9 cellular contexts compared by ENCODE assay signal in genomic region chr7:100016209-100016901, GRCh38. TPM values are rescaled to one million over a fixed set of nuclear protein-coding genes. Genes with fewer than 3 reads are reported as not detected.
A peak's percentile ranks its signal among the peaks of the same experiment; 100 is the strongest.
DNase-seq lines count a peak whose midpoint lies in the region; ATAC-seq, FAIRE-seq and TF ChIP-seq lines count a peak whose summit lies in the region.
"Had no signal": no experiment of that assay in that cellular context is flagged by ENCODE, and none has a peak within 500 bp of the region (broad histone marks: within the 10 kb centered on the region; RNA-seq: fewer than 3 reads in every experiment).

No MANE protein-coding gene starts in this region.

- peak overlapping the region; percentile 93 to 98 (median 97) for H3K27ac Mint-ChIP-seq in immature natural killer cell

- intact Hi-C loops in heart left ventricle (cut with DNase I) = no loop called here
- intact Hi-C loops in Right ventricle myocardium inferior (cut with DNase I) = no loop called here
- intact Hi-C loops in ascending aorta (cut with DNase I) = no loop called here

- peaks cover 0 to 41% (median 22%) of the 10 kb centered on the region in 12 donors for H3K4me1 ChIP-seq in heart left ventricle
- peaks cover 0 to 16% of the 10 kb centered on the region in 2 donors for H3K4me1 ChIP-seq in ascending aorta
- H3K4me1 ChIP-seq in small intestine (ENCODE audit: control insufficient read depth in 2 of 2, insufficient read depth in 1 of 2, low read depth in 1 of 2, low read length in 1 of 2) = peaks cover 0 to 5% of the 10 kb centered on the region in 2 donors

- no peak for FAIRE-seq in small intestine (lab: Jason Lieb, UNC)

- H3K36me3 ChIP-seq in heart left ventricle (peaks cover 0 to 10% (median 0%) of the 10 kb centered on the region in 9 donors), ascending aorta (no peaks in the 10 kb centered on the region), small intestine (ENCODE audit: control insufficient read depth in 2 of 2, insufficient read depth in 2 of 2, low read length in 2 of 2) (no peaks in the 10 kb centered on the region)

- peaks cover 4 to 9% (median 7%) of the 10 kb centered on the region in 3 donors for H3K27me3 Mint-ChIP-seq in immature natural killer cell (ENCODE audit: low read depth in 3 of 3)

- H3K9me3 ChIP-seq in heart left ventricle (no peaks in the 10 kb centered on the region), ascending aorta (no peaks in the 10 kb centered on the region), small intestine (ENCODE audit: control insufficient read depth, low read depth) (no peaks in the 10 kb centered on the region)

- peak overlapping the region; percentile 89 to 97 (median 93) for H3K4me3 Mint-ChIP-seq in immature natural killer cell

- no peaks in the 10 kb centered on the region for H3K9me3 Mint-ChIP-seq in immature natural killer cell

- peaks cover 0 to 3% (median 0%) of the 10 kb centered on the region in 3 donors for H3K36me3 Mint-ChIP-seq in immature natural killer cell

- H3K27ac ChIP-seq in heart left ventricle = peak overlapping the region in 11 of 12 donors; percentile 95 to 100 (median 98)
- H3K27ac ChIP-seq in ascending aorta = peak overlapping the region; percentile 97 to 98
- H3K27ac ChIP-seq in small intestine (ENCODE audit: low read depth in 1 of 2, low read length in 1 of 2) = peak overlapping the region; percentile 85 to 96

- peak overlapping the region; percentile 86 to 100 (median 99) for H3K4me3 ChIP-seq in heart left ventricle
- H3K4me3 ChIP-seq in ascending aorta = peak overlapping the region; percentile 94 to 96
- peak overlapping the region; percentile 70 to 97 for H3K4me3 ChIP-seq in small intestine (ENCODE audit: low read depth in 1 of 2, low read length in 2 of 2)

- no peak for DNase-seq in heart left ventricle
- no peak for DNase-seq in Right ventricle myocardium inferior (ENCODE audit: missing footprints)
- DNase-seq in ascending aorta (ENCODE audit: low spot score in 2 of 2) = no peak
- DNase-seq in immature natural killer cell = no peak
- DNase-seq in small intestine = peak; percentile 46
- DNase-seq in NCI-H1436 treated with DMSO at 0.1 percent for 48 hours (lab: John Stamatoyannopoulos, UW) = no peak

- TF ChIP-seq CTCF in heart left ventricle (IDR thresholded peaks at IDR 0.05) (no peak), ascending aorta (IDR thresholded peaks at IDR 0.05) (no peak)

- H3K4me1 Mint-ChIP-seq in immature natural killer cell = peaks cover 36 to 41% of the 10 kb centered on the region in 2 donors

- H3K27me3 ChIP-seq in heart left ventricle (no peaks in the 10 kb centered on the region), ascending aorta (no peaks in the 10 kb centered on the region), small intestine (ENCODE audit: control insufficient read depth in 2 of 2, insufficient read depth in 2 of 2, low read length in 2 of 2) (no peaks in the 10 kb centered on the region)

- TF ChIP-seq POLR2A in heart left ventricle (IDR thresholded peaks at IDR 0.05) = no peak

- 20 to 26% (median 22%) methylated on average over 12 of the region's 12 CpGs for WGBS in heart left ventricle, 4 donors
- WGBS in small intestine, 3 donors = 5 to 21% (median 15%) methylated on average over 12 of the region's 12 CpGs

- peak in 2 of 4 donors; percentile 21 to 23 for ATAC-seq in heart left ventricle
- no peak for ATAC-seq in Right ventricle myocardium inferior
- ATAC-seq in HG03196 (IDR thresholded peaks at IDR 0.05; ENCODE audit: unreplicated experiment) = no peak
- ATAC-seq in GM19324 (IDR thresholded peaks at IDR 0.05; ENCODE audit: low FRiP score, unreplicated experiment) = no peak

RNA-seq across cellular contexts. Expression of gene ZKSCAN1, which starts 1.0 kb away (rescaled TPM):
- total RNA-seq in heart left ventricle (10 to 100 TPM; 19.4 to 65.5 (median 40.8) TPM), Right ventricle myocardium inferior (36.1 TPM), ascending aorta (19.9 TPM)
- polyA plus RNA-seq in heart left ventricle (1 to 10 TPM; 8.5 to 9.4 TPM), immature natural killer cell (10 to 100 TPM; 14.4 to 48.9 (median 18.7) TPM), small intestine (10 to 100 TPM; 10.8 to 22.8 (median 15.4) TPM)

RNA-seq across cellular contexts. Expression of gene ZSCAN21, which starts 33.2 kb away (rescaled TPM):
- 10 to 100 TPM in 2 of 9 donors, 1 to 10 TPM in 7; 6.2 to 12.1 (median 7.2) TPM for total RNA-seq in heart left ventricle
- polyA plus RNA-seq in heart left ventricle = 1 to 10 TPM; 4.4 to 7.2 TPM
- total RNA-seq in Right ventricle myocardium inferior = 9.4 TPM
- 58.5 TPM for total RNA-seq in ascending aorta
- 1 to 10 TPM; 2.3 to 9.8 (median 4.0) TPM for polyA plus RNA-seq in immature natural killer cell
- polyA plus RNA-seq in small intestine = 1 to 10 TPM; 4.0 to 7.0 (median 6.0) TPM

RNA-seq across cellular contexts. Expression of gene AZGP1, which starts 40.5 kb away (rescaled TPM):
- total RNA-seq in heart left ventricle = 100 to 1,000 TPM in 4 of 9 donors, 10 to 100 TPM in 5; 31.8 to 214 (median 95.4) TPM
- polyA plus RNA-seq in heart left ventricle = 100 to 1,000 TPM in 1 of 2 donors, 10 to 100 TPM in 1; 99.1 to 146 TPM
- 94.1 TPM for total RNA-seq in Right ventricle myocardium inferior
- total RNA-seq in ascending aorta = not detected
- polyA plus RNA-seq in immature natural killer cell = not detected
- polyA plus RNA-seq in small intestine = 10 to 100 TPM; 16.1 to 62.4 (median 51.7) TPM
- total RNA-seq: pulmonary artery endothelial cell had no signal

Comparison
In these comparisons a context has a peak if more than half of its experiments do, and no peak if none do; other contexts are left out.
1. RNA of gene AZGP1, which starts 40.5 kb away (total RNA-seq): 31.8 to 214 TPM in heart left ventricle and 94.1 TPM in Right ventricle myocardium inferior (single experiment); not detected in ascending aorta (single experiment); every median in the first group is over 10 times any median in the second.
2. Peak in every context shown above with its lines, with median percentiles within 50 percentile points of each other: H3K27ac ChIP-seq and H3K4me3 ChIP-seq.